ENCODE assay signal across 8 cellular contexts in genomic region chr11:6681949-6682348, GRCh38. TPM values are rescaled to one million over a fixed set of nuclear protein-coding genes. Genes with fewer than 3 reads are reported as not detected.
DNase-seq lines count a peak whose midpoint lies in the region; ATAC-seq and TF ChIP-seq lines count a peak whose summit lies in the region.

No MANE protein-coding gene starts in this region.

- DNase-seq in DMS53 (lab: John Stamatoyannopoulos, UW) (peak; percentile 25), DMS53 treated with DMSO at 0.1 percent for 48 hours (lab: John Stamatoyannopoulos, UW; ENCODE audit: unreplicated experiment) (no peak), hepatocyte (ENCODE audit: low spot score) (no peak), NCI-H1092 (lab: John Stamatoyannopoulos, UW) (no peak)
- no peak for DNase-seq in T-helper 2 cell treated with Interferon-gamma antibody and Interleukin-4, amounts not matched to agents 5 μg/mL and 100 μg/mL, for 36 hours (ENCODE audit: low spot score)
- DNase-seq in stimulated activated naive B cell treated with anti-CD40 and anti-IgM and Interleukin-4, amounts not matched to agents 10 μg/mL and 1 μg/mL and 100 μg/mL, for 72 hours, result no peak
- no peak for DNase-seq in stimulated activated CD4-positive, alpha-beta T cell treated with anti-CD3 and anti-CD28 coated beads, Interleukin-4, amount 100 ng/mL, for 24 hours

- H3K36me3 ChIP-seq in hepatocyte (replicated peaks; ENCODE audit: insufficient read depth, low read depth), result no peaks in the 10 kb centered on the region

- H3K4me3 ChIP-seq in hepatocyte, result peak overlapping the region; percentile 43

- H3K9me3 ChIP-seq in hepatocyte (ENCODE audit: low read depth), result no peaks in the 10 kb centered on the region

- no peak overlapping the region for H2AFZ ChIP-seq in hepatocyte

- H3K4me1 Mint-ChIP-seq in T-helper 2 cell treated with Interferon-gamma antibody and Interleukin-4, amounts not matched to agents 5 μg/mL and 100 μg/mL, for 36 hours (ENCODE audit: low read depth), result peaks cover 16% of the 10 kb centered on the region
- H3K4me1 Mint-ChIP-seq in stimulated activated naive B cell treated with anti-CD40 and anti-IgM and Interleukin-4, amounts not matched to agents 10 μg/mL and 1 μg/mL and 100 μg/mL, for 72 hours, result peaks cover 16 to 38% of the 10 kb centered on the region in 2 donors

- H3K27ac ChIP-seq in hepatocyte, result peak overlapping the region; percentile 81

- no peaks in the 10 kb centered on the region for H3K27me3 Mint-ChIP-seq in T-helper 2 cell treated with Interferon-gamma antibody and Interleukin-4, amounts not matched to agents 5 μg/mL and 100 μg/mL, for 36 hours (ENCODE audit: low read depth)
- H3K27me3 Mint-ChIP-seq in stimulated activated naive B cell treated with anti-CD40 and anti-IgM and Interleukin-4, amounts not matched to agents 10 μg/mL and 1 μg/mL and 100 μg/mL, for 72 hours, result peaks cover 0 to 6% of the 10 kb centered on the region in 2 donors

- peak overlapping the region; percentile 89 for H3K4me2 ChIP-seq in hepatocyte

- H3K27ac Mint-ChIP-seq in T-helper 2 cell treated with Interferon-gamma antibody and Interleukin-4, amounts not matched to agents 5 μg/mL and 100 μg/mL, for 36 hours, result peak overlapping the region; percentile 42
- no peak overlapping the region for H3K27ac Mint-ChIP-seq in stimulated activated naive B cell treated with anti-CD40 and anti-IgM and Interleukin-4, amounts not matched to agents 10 μg/mL and 1 μg/mL and 100 μg/mL, for 72 hours

- H3K36me3 Mint-ChIP-seq in T-helper 2 cell treated with Interferon-gamma antibody and Interleukin-4, amounts not matched to agents 5 μg/mL and 100 μg/mL, for 36 hours (ENCODE audit: low read depth), result peaks cover 34% of the 10 kb centered on the region
- peaks cover 17 to 34% of the 10 kb centered on the region in 2 donors for H3K36me3 Mint-ChIP-seq in stimulated activated naive B cell treated with anti-CD40 and anti-IgM and Interleukin-4, amounts not matched to agents 10 μg/mL and 1 μg/mL and 100 μg/mL, for 72 hours

- peaks cover 21% of the 10 kb centered on the region for H3K79me2 ChIP-seq in hepatocyte

- no peak for TF ChIP-seq CTCF in hepatocyte (IDR thresholded peaks at IDR 0.05; ENCODE audit: poor library complexity)

- no peaks in the 10 kb centered on the region for H3K9me2 ChIP-seq in hepatocyte (replicated peaks; ENCODE audit: insufficient read depth)

- no peaks in the 10 kb centered on the region for H3K9me3 Mint-ChIP-seq in T-helper 2 cell treated with Interferon-gamma antibody and Interleukin-4, amounts not matched to agents 5 μg/mL and 100 μg/mL, for 36 hours
- H3K9me3 Mint-ChIP-seq in stimulated activated naive B cell treated with anti-CD40 and anti-IgM and Interleukin-4, amounts not matched to agents 10 μg/mL and 1 μg/mL and 100 μg/mL, for 72 hours, result no peaks in the 10 kb centered on the region

- no peaks in the 10 kb centered on the region for H3K27me3 ChIP-seq in hepatocyte

- H3K4me3 Mint-ChIP-seq in T-helper 2 cell treated with Interferon-gamma antibody and Interleukin-4, amounts not matched to agents 5 μg/mL and 100 μg/mL, for 36 hours, result peak overlapping the region; percentile 97
- peak overlapping the region; percentile 92 to 99 for H3K4me3 Mint-ChIP-seq in stimulated activated naive B cell treated with anti-CD40 and anti-IgM and Interleukin-4, amounts not matched to agents 10 μg/mL and 1 μg/mL and 100 μg/mL, for 72 hours

- H4K20me1 ChIP-seq in hepatocyte (ENCODE audit: insufficient read depth, poor library complexity, severe bottlenecking), result no peaks in the 10 kb centered on the region

- WGBS in hepatocyte (ENCODE audit: low lambda C conversion rate, missing lambda C conversion rate), result 30% methylated on average over 5 of the region's 5 CpGs

- H3K4me1 ChIP-seq in hepatocyte (ENCODE audit: insufficient read depth), result peaks cover 10% of the 10 kb centered on the region

- ATAC-seq in stimulated activated naive B cell treated with anti-CD40 and anti-IgM and Interleukin-4, amounts not matched to agents 10 μg/mL and 1 μg/mL and 100 μg/mL, for 72 hours (replicated peaks), result no peak
- no peak for ATAC-seq in GM19035 (IDR thresholded peaks at IDR 0.05; ENCODE audit: unreplicated experiment)

RNA-seq across cellular contexts. Expression of gene MRPL17, which starts 1.2 kb away (rescaled TPM):
- total RNA-seq in hepatocyte, result 34.5 and 71.9 TPM in 2 replicates
- 62.7 and 71.9 TPM in 2 replicates for polyA plus RNA-seq in hepatocyte

RNA-seq across cellular contexts. Expression of gene DCHS1, which starts 26.3 kb away (rescaled TPM):
- total RNA-seq in hepatocyte, result 8.5 and 15.2 TPM in 2 replicates
- 6.3 and 8.0 TPM in 2 replicates for polyA plus RNA-seq in hepatocyte
